ENCODE assay signal across 19 cellular contexts in genomic region chr18:6942742-6943141, GRCh38.
"Had no signal": no experiment of that assay in that cellular context is flagged by ENCODE, and none has a peak within 500 bp of the region (broad histone marks: within the 10 kb centered on the region; RNA-seq: fewer than 3 reads in every experiment).

No MANE protein-coding gene starts in this region.

- DNase-seq: KBM-7; MV-4-11; NCI-H1048; NCI-H1105; NCI-H1436 treated with DMSO at 0.1 percent for 48 hours; NCI-H1694 treated with DMSO at 0.1 percent for 48 hours; NCI-H1930; NCI-H2107; NCI-H2227 treated with DMSO at 0.1 percent for 48 hours; NCI-H526; NCI-H82; NK-92 treated with Interleukin-12 subunit alpha and Interleukin-12 subunit beta, amount 100 ng/mL, for 24 hours; PC-3; SHP77; SK-N-SH had no signal

- FAIRE-seq: HTR-8/SVneo had no signal

- H3K27ac ChIP-seq: HL-60, RWPE1 had no signal

- H3K9me3 ChIP-seq: SK-N-SH had no signal

- H3K9ac ChIP-seq: SK-N-SH had no signal

- ATAC-seq: Panc1, PC-3 had no signal

- H3K4me2 ChIP-seq: SK-N-SH had no signal
